Comparison of ENCODE assay signal across 20 cellular contexts in the genomic region with DNA sequence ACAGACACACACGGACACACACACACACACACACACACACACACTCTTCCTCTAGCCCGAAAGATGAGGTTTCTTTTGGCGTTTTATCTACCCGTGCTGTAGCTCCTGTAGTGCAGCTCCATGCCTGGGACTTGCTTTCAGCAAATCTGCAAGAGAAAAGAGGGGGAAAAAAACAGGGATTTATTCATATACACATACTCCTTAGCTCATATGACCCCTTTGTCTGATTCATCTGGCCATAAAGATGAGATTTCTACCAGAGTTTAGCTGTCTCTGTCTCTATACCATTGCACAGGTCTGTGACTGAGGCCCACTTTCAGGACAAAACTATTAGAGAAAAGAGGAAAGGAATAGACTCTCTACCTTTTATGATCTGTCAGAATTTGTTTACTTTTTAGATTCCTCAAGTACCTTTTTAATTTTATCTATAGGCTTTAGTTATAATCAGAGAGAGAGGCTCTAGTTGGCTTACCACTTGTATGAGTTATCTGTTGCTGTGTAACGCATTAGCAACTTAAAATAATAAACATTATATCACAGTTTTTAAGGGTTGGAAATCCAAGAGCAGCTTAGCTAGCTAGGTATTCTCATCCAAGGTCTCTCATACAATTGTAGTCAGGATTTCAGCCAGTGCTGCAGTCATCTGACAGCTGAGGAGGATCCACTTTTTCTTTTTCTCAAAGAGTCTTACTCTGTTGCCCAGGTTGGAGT.
"Had no signal": no experiment of that assay in that cellular context is flagged by ENCODE, and none has a peak within 500 bp of the region (broad histone marks: within the 10 kb centered on the region; RNA-seq: fewer than 3 reads in every experiment).

No MANE protein-coding gene starts in this region.

- H3K36me3 ChIP-seq: tibial artery had no signal

- DNase-seq: activated CD4-positive, alpha-beta T cell treated with anti-CD3 and anti-CD28 coated beads, Interleukin-2, amount 50 U/mL, for 1 hour; activated CD4-positive, CD25-positive, alpha-beta regulatory T cell treated with anti-CD3 and anti-CD28 coated beads, Interleukin-2, amount 50 U/mL, for 72 hours; activated CD8-positive, alpha-beta memory T cell treated with anti-CD3 and anti-CD28 coated beads, Interleukin-2, amount 50 U/mL, for 4 hours; activated effector memory CD4-positive, alpha-beta T cell treated with anti-CD3 and anti-CD28 coated beads, Interleukin-2, amount 50 U/mL, for 16 hours; activated T-cell treated with anti-CD3 and anti-CD28 coated beads, Interleukin-2, amount 50 U/mL, for 4 hours; amniotic stem cell; body of pancreas; dorsolateral prefrontal cortex; foreskin fibroblast; kidney; stimulated activated CD8-positive, alpha-beta memory T cell treated with anti-CD3 and anti-CD28 coated beads, Interleukin-4, amount 100 ng/mL, for 48 hours; stimulated activated naive CD8-positive, alpha-beta T cell treated with anti-CD3 and anti-CD28 coated beads, Interleukin-15, Interleukin-2, amounts not matched to agents 100 U/mL and 50 U/mL, for 24 hours; substantia nigra; T-helper 1 cell; T1000; tibial artery had no signal

- H3K4me3 Mint-ChIP-seq: activated T-cell treated with anti-CD3 and anti-CD28 coated beads, Interleukin-2, amount 50 U/mL, for 4 hours; neural crest cell had no signal

- H3K27ac ChIP-seq: body of pancreas, dorsolateral prefrontal cortex, hepatocyte, tibial artery had no signal

- H3K4me2 ChIP-seq: hepatocyte had no signal

- H3K9me3 ChIP-seq: body of pancreas had no signal

- H3K4me1 ChIP-seq: body of pancreas had no signal

- H2AFZ ChIP-seq: hepatocyte had no signal

- H3K27ac Mint-ChIP-seq: activated naive CD4-positive, alpha-beta T cell treated with anti-CD3 and anti-CD28 coated beads, Interleukin-2, amount 50 U/mL, for 72 hours; progenitor cell of endocrine pancreas had no signal

- H3K27me3 ChIP-seq: body of pancreas, dorsolateral prefrontal cortex, hepatocyte, tibial artery had no signal

- ATAC-seq: activated naive CD4-positive, alpha-beta T cell treated with anti-CD3 and anti-CD28 coated beads, Interleukin-2, amount 50 U/mL, for 72 hours; activated T-cell treated with anti-CD3 and anti-CD28 coated beads, Interleukin-2, amount 50 U/mL, for 4 hours; body of pancreas; stimulated activated naive CD8-positive, alpha-beta T cell treated with anti-CD3 and anti-CD28 coated beads, Interleukin-15, Interleukin-2, amounts not matched to agents 100 U/mL and 50 U/mL, for 24 hours had no signal

- H3K27me3 Mint-ChIP-seq: progenitor cell of endocrine pancreas had no signal

- H3K4me3 ChIP-seq: body of pancreas, dorsolateral prefrontal cortex, hepatocyte, tibial artery had no signal
